8 cellular contexts compared by ENCODE assay signal in the genomic region with DNA sequence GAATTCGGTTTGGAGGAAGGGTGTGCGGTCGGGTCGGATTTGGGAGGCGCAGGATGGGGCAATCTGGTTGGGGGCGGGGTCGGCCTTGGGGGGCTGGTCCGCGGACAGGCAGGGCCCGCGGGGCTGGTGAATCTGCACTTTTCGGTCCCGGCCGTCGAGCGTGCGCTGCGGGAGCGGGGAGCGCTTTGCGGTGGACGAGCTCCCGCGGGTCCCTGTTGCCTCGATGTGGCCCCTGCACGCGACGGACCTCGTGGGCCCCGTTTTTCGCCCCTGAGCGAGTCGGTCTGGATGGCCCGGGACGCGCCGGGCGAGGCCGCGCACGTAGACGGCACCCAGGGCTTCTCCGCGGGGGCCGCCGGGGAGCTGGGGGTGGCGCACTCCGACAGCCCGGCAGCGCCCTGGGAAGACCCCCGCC. TPM values are rescaled to one million over a fixed set of nuclear protein-coding genes. Genes with fewer than 3 reads are reported as not detected.
A peak's percentile ranks its signal among the peaks of the same experiment; 100 is the strongest.
DNase-seq lines count a peak whose midpoint lies in the region; ATAC-seq and TF ChIP-seq lines count a peak whose summit lies in the region.

No MANE protein-coding gene starts in this region.

- H3K36me3 Mint-ChIP-seq in activated B cell treated with CpG ODN at 0.5 μM for 24 hours (ENCODE audit: low read depth), result peaks cover 38% of the 10 kb centered on the region
- H3K36me3 Mint-ChIP-seq in neural progenitor cell, result peaks cover 5% of the 10 kb centered on the region

- CTCF ChIA-PET in HCT116 (lab: Charles Lee), result interaction anchor here (1.4 kb wide), 1 partner anchor 9 kb away, joined by 4 read pairs; no protein-coding TSS in a partner anchor
- CTCF ChIA-PET in activated B cell treated with CpG ODN at 0.5 μM for 24 hours (lab: Charles Lee), result interaction anchor here (1.0 kb wide), 1 partner anchor 46 kb away, joined by 3 read pairs; no protein-coding TSS in a partner anchor

- H3K9me3 Mint-ChIP-seq in activated B cell treated with CpG ODN at 0.5 μM for 24 hours, result no peaks in the 10 kb centered on the region
- peaks cover 1% of the 10 kb centered on the region for H3K9me3 Mint-ChIP-seq in neural progenitor cell

- peaks cover 12 to 28% of the 10 kb centered on the region in 2 experiments; a peak in 2 of 4 replicates for H3K36me3 ChIP-seq in HCT116 (ENCODE audit: control insufficient read depth in 1 of 2, insufficient read depth in 2 of 2, low read length in 2 of 2)
- peaks cover 15 to 30% (median 21%) of the 10 kb centered on the region in 4 donors for H3K36me3 ChIP-seq in esophagus muscularis mucosa
- no peaks in the 10 kb centered on the region for H3K36me3 ChIP-seq in neural progenitor cell

- H3K27me3 ChIP-seq in HCT116 (ENCODE audit: insufficient read depth, low read length) (no peaks in the 10 kb centered on the region), esophagus muscularis mucosa (no peaks in the 10 kb centered on the region), neural progenitor cell (no peaks in the 10 kb centered on the region)

- no peaks in the 10 kb centered on the region for H3K9me2 ChIP-seq in HCT116 (ENCODE audit: insufficient read depth)

- H3F3A ChIP-seq in neural progenitor cell (ENCODE audit: low read depth), result peaks cover 38% of the 10 kb centered on the region

- DNase-seq in HCT116 (ENCODE audit: low read depth, low spot score) (no peak), activated B cell treated with CpG ODN at 0.5 μM for 24 hours (no peak), esophagus muscularis mucosa (ENCODE audit: extremely low spot score) (no peak), neural progenitor cell (ENCODE audit: low spot score) (peak; percentile 37), NCI-H1092 treated with DMSO at 0.1 percent for 48 hours (lab: John Stamatoyannopoulos, UW) (no peak), GDM1 (lab: John Stamatoyannopoulos, UW) (no peak)

- TF ChIP-seq POLR2A in HCT116 (IDR thresholded peaks at IDR 0.05; ENCODE audit: borderline replicate concordance, extremely low read depth, insufficient read depth, insufficient read length) (no peak), esophagus muscularis mucosa (IDR thresholded peaks at IDR 0.05; ENCODE audit: low read depth) (no peak)

- H3K4me3 ChIP-seq in HCT116 (replicated peaks in 1 of 2; ENCODE audit: low read depth in 1 of 2, low read length in 2 of 2) (peak overlapping the region; percentile 97 to 98), esophagus muscularis mucosa (peak overlapping the region; percentile 82 to 100 (median 98)), neural progenitor cell (peak overlapping the region; percentile 84)

- TF ChIP-seq RAD21 in HCT116 (IDR thresholded peaks at IDR 0.05; ENCODE audit: low read depth), result no peak

- intact Hi-C loops in HCT116 (cut with micrococcal nuclease), result no loop called here
- intact Hi-C loops in activated B cell treated with CpG ODN at 0.5 μM for 24 hours (cut with micrococcal nuclease), result loop anchor here (5.0 kb wide), 1 partner anchor 207 kb away; the partner anchor contains the start of gene GADD45B
- intact Hi-C loops in esophagus muscularis mucosa (cut with DNase I), result no loop called here

- RAD21 ChIA-PET in HCT116 (lab: Charles Lee; ENCODE audit: low non-redundant PET in 1 of 2, low total read pairs in 2 of 2, uncharacterized antibody in 2 of 2, unreplicated experiment in 2 of 2), result no interaction called here

- 4% methylated on average over 5 of the region's 51 CpGs for WGBS in esophagus muscularis mucosa

- TF ChIP-seq EP300 in esophagus muscularis mucosa (IDR thresholded peaks at IDR 0.05), result no peak

- H3K27ac Mint-ChIP-seq in activated B cell treated with CpG ODN at 0.5 μM for 24 hours (peak overlapping the region; percentile 91), neural progenitor cell (peak overlapping the region; percentile 53)

- BruUV-seq in HCT116 (replicated peaks; lab: Mats Ljungman, UMichigan), result no TSS peak

- H3K79me2 ChIP-seq in HCT116 (ENCODE audit: insufficient read depth, low read length) (peaks cover 51% of the 10 kb centered on the region), neural progenitor cell (ENCODE audit: low read depth) (peaks cover 57% of the 10 kb centered on the region)

- H3K4me1 ChIP-seq in HCT116 (ENCODE audit: control insufficient read depth in 1 of 2, insufficient read depth in 2 of 2, low read length in 2 of 2) (peaks cover 22 to 53% of the 10 kb centered on the region in 2 experiments), esophagus muscularis mucosa (peaks cover 45 to 67% (median 61%) of the 10 kb centered on the region in 4 donors), neural progenitor cell (peaks cover 17% of the 10 kb centered on the region)

- TF ChIP-seq CTCF in HCT116 (IDR thresholded peaks at IDR 0.05 in 2 of 3, conservative IDR thresholded peaks at IDR 0.05 in 1 of 3; ENCODE audit: borderline replicate concordance in 1 of 3, insufficient read depth in 1 of 3, low read depth in 2 of 3, low read length in 2 of 3) (no peak), activated B cell treated with CpG ODN at 0.5 μM for 24 hours (IDR thresholded peaks at IDR 0.05) (no peak), esophagus muscularis mucosa (IDR thresholded peaks at IDR 0.05) (no peak), neural progenitor cell (IDR thresholded peaks at IDR 0.05) (no peak)

- H3K4me3 Mint-ChIP-seq in activated B cell treated with CpG ODN at 0.5 μM for 24 hours (peak overlapping the region; percentile 92), neural progenitor cell (peak overlapping the region; percentile 95)

- ATAC-seq in HCT116 (no peak), activated B cell treated with CpG ODN at 0.5 μM for 24 hours (ENCODE audit: low read depth) (no peak), GM18520 (IDR thresholded peaks at IDR 0.05; ENCODE audit: unreplicated experiment) (no peak), GM18873 (IDR thresholded peaks at IDR 0.05; ENCODE audit: low FRiP score, unreplicated experiment) (no peak)

- H3K4me1 Mint-ChIP-seq in activated B cell treated with CpG ODN at 0.5 μM for 24 hours, result peaks cover 60% of the 10 kb centered on the region
- H3K4me1 Mint-ChIP-seq in neural progenitor cell, result peaks cover 32% of the 10 kb centered on the region

- H3K9me3 ChIP-seq in HCT116 (ENCODE audit: control insufficient read depth in 1 of 2, insufficient read depth in 1 of 2, low read depth in 1 of 2, low read length in 2 of 2) (no peaks in the 10 kb centered on the region), esophagus muscularis mucosa (no peaks in the 10 kb centered on the region), neural progenitor cell (ENCODE audit: low read depth) (no peaks in the 10 kb centered on the region)

- peak overlapping the region; percentile 99 for H3K9ac ChIP-seq in HCT116 (ENCODE audit: low read length)
- peak overlapping the region; percentile 91 for H3K9ac ChIP-seq in neural progenitor cell

- H2AFZ ChIP-seq in HCT116 (ENCODE audit: low read depth, low read length, poor library complexity, severe bottlenecking) (no peak overlapping the region), neural progenitor cell (replicated peaks) (no peak overlapping the region)

- peaks cover 18% of the 10 kb centered on the region; the same call in 1 of the 2 replicates for H4K20me1 ChIP-seq in HCT116 (ENCODE audit: insufficient read depth)
- H4K20me1 ChIP-seq in neural progenitor cell (ENCODE audit: low read depth), result peaks cover 56% of the 10 kb centered on the region

- peak overlapping the region; percentile 98 for H3K27ac ChIP-seq in HCT116 (ENCODE audit: low read depth, low read length)
- H3K27ac ChIP-seq in esophagus muscularis mucosa (replicated peaks in 1 of 4), result peak overlapping the region; percentile 99 to 100 (median 100)
- H3K27ac ChIP-seq in neural progenitor cell, result peak overlapping the region; percentile 13

- H3K27me3 Mint-ChIP-seq in activated B cell treated with CpG ODN at 0.5 μM for 24 hours (no peaks in the 10 kb centered on the region), neural progenitor cell (ENCODE audit: insufficient read depth, low read depth) (peaks cover 7% of the 10 kb centered on the region)

- H3K4me2 ChIP-seq in HCT116 (ENCODE audit: low read length) (peak overlapping the region; percentile 76), neural progenitor cell (peak overlapping the region; percentile 87)

- POLR2A ChIA-PET in HCT116 (lab: Charles Lee) (interaction anchor here (0.8 to 1.3 kb wide), 4 partner anchors 8 to 129 kb away, joined by 3 to 4 read pairs (median 4); no protein-coding TSS in a partner anchor), activated B cell treated with CpG ODN at 0.5 μM for 24 hours (lab: Charles Lee) (interaction anchor here (0.6 to 7.8 kb wide), 29 partner anchors 10 to 862 kb away, joined by 3 to 131 read pairs (median 7); partner anchors contain the start of genes AMH, AP3D1, DOT1L and GADD45B)

TF ChIP-seq in HCT116, 20 proteins besides CTCF, POLR2A, EP300 and RAD21 (continues in another document):
- TF ChIP-seq ELF1 (IDR thresholded peaks at IDR 0.05; ENCODE audit: borderline replicate concordance, low read depth), result no peak
- TF ChIP-seq YY1 (IDR thresholded peaks at IDR 0.05; ENCODE audit: extremely low read depth, insufficient replicate concordance, low read depth, low read length), result no peak
- TF ChIP-seq CBX3 (IDR thresholded peaks at IDR 0.05; ENCODE audit: low read depth), result no peak

RNA-seq across cellular contexts. Expression of gene PEAK3, which starts 11.8 kb away (rescaled TPM):
- total RNA-seq in HCT116 (2021; ENCODE audit: unreplicated experiment) (not detected), activated B cell treated with CpG ODN at 0.5 μM for 24 hours (0.09 TPM in 1 of 2 replicates, not detected in the other), esophagus muscularis mucosa (1 to 10 TPM in 3 of 4 donors, under 1 TPM in 1; 0.78 to 2.3 (median 1.3) TPM), neural progenitor cell (ENCODE audit: low replicate concordance) (not detected in 2 replicates)
- 0.11 and 0.13 TPM in 2 replicates for polyA plus RNA-seq in HCT116 (2012)

RNA-seq across cellular contexts. Expression of gene JSRP1, which starts 13.9 kb away (rescaled TPM):
- 0.30 TPM for total RNA-seq in HCT116 (2021; ENCODE audit: unreplicated experiment)
- polyA plus RNA-seq in HCT116 (2012), result 1.3 and 1.5 TPM in 2 replicates
- 0.31 and 0.54 TPM in 2 replicates for total RNA-seq in activated B cell treated with CpG ODN at 0.5 μM for 24 hours
- total RNA-seq in esophagus muscularis mucosa, result not detected
- 0.12 TPM in 1 of 2 replicates, not detected in the other for total RNA-seq in neural progenitor cell (ENCODE audit: low replicate concordance)

RNA-seq across cellular contexts. Expression of gene AMH, which starts 21.0 kb away (rescaled TPM):
- 42.8 TPM for total RNA-seq in HCT116 (2021; ENCODE audit: unreplicated experiment)
- polyA plus RNA-seq in HCT116 (2012), result 14.0 and 14.4 TPM in 2 replicates
- total RNA-seq in activated B cell treated with CpG ODN at 0.5 μM for 24 hours, result 2.8 and 4.8 TPM in 2 replicates
- 1 to 10 TPM in 3 of 4 donors, under 1 TPM in 1; 0.50 to 3.7 (median 1.3) TPM for total RNA-seq in esophagus muscularis mucosa
- 3.5 and 22.4 TPM in 2 replicates for total RNA-seq in neural progenitor cell (ENCODE audit: low replicate concordance)

RNA-seq across cellular contexts. Expression of gene SF3A2, which starts 33.5 kb away (rescaled TPM):
- 166 TPM for total RNA-seq in HCT116 (2021; ENCODE audit: unreplicated experiment)
- 139 and 153 TPM in 2 replicates for polyA plus RNA-seq in HCT116 (2012)
- total RNA-seq in activated B cell treated with CpG ODN at 0.5 μM for 24 hours, result 107 and 117 TPM in 2 replicates
- total RNA-seq in esophagus muscularis mucosa, result 10 to 100 TPM; 29.5 to 56.9 (median 35.3) TPM
- 14.4 and 50.7 TPM in 2 replicates for total RNA-seq in neural progenitor cell (ENCODE audit: low replicate concordance)

RNA-seq across cellular contexts. Expression of gene PLEKHJ1, which starts 34.0 kb away (rescaled TPM):
- total RNA-seq in HCT116 (2021; ENCODE audit: unreplicated experiment), result 88.2 TPM
- 62.8 and 76.0 TPM in 2 replicates for polyA plus RNA-seq in HCT116 (2012)
- 74.4 and 74.9 TPM in 2 replicates for total RNA-seq in activated B cell treated with CpG ODN at 0.5 μM for 24 hours
- 10 to 100 TPM; 41.9 to 69.8 (median 55.3) TPM for total RNA-seq in esophagus muscularis mucosa
- 77.6 and 145 TPM in 2 replicates for total RNA-seq in neural progenitor cell (ENCODE audit: low replicate concordance)

Comparison
In these comparisons a context has a peak if more than half of its experiments do, and no peak if none do; other contexts are left out.
1. H3K27ac ChIP-seq: peak in every context shown above with its lines; median percentile 100 in esophagus muscularis mucosa; 98 in HCT116; 13 in neural progenitor cell.